In genomic region chr7:155796381-155797261, GRCh38 we compare ENCODE assay signal across 1 cellular context.
TF ChIP-seq lines count a peak whose summit lies in the region.

No MANE protein-coding gene starts in this region.

TF ChIP-seq in HepG2, 621 proteins besides CTCF, POLR2A, EP300 and RAD21 (continued from another document and continues in another):
- TF ChIP-seq ZNF318 (CRISPR knock-in tag; IDR thresholded peaks at IDR 0.05) (no peak), KMT2B (CRISPR knock-in tag; IDR thresholded peaks at IDR 0.05) (no peak), ZNF660 (CRISPR knock-in tag; IDR thresholded peaks at IDR 0.05; ENCODE audit: borderline replicate concordance, low read depth) (no peak), NR0B2 (CRISPR knock-in tag; IDR thresholded peaks at IDR 0.05) (no peak), ZNF646 (CRISPR knock-in tag; IDR thresholded peaks at IDR 0.05) (no peak), ZBTB1 (CRISPR knock-in tag; IDR thresholded peaks at IDR 0.05; ENCODE audit: borderline replicate concordance) (no peak), HNRNPLL (IDR thresholded peaks at IDR 0.05; ENCODE audit: low read depth, low read length, poor library complexity, severe bottlenecking) (no peak), NFIB (CRISPR knock-in tag; IDR thresholded peaks at IDR 0.05; ENCODE audit: borderline replicate concordance) (no peak), JUN (CRISPR knock-in tag; IDR thresholded peaks at IDR 0.05) (no peak), GZF1 (CRISPR knock-in tag; IDR thresholded peaks at IDR 0.05) (no peak), TSC22D2 (CRISPR knock-in tag; IDR thresholded peaks at IDR 0.05; ENCODE audit: borderline replicate concordance) (no peak), GPBP1L1 (CRISPR knock-in tag; IDR thresholded peaks at IDR 0.05) (no peak), HDAC1 (CRISPR knock-in tag; IDR thresholded peaks at IDR 0.05) (0 out of 2 replicates have a peak, but pooled peaks have one; percentile 23), ETV6 (CRISPR knock-in tag; conservative IDR thresholded peaks at IDR 0.05) (no peak), ZNF580 (CRISPR knock-in tag; IDR thresholded peaks at IDR 0.05; ENCODE audit: borderline replicate concordance, low read depth) (no peak), PBX2 (CRISPR knock-in tag; IDR thresholded peaks at IDR 0.05) (no peak), ZNF460 (CRISPR knock-in tag; IDR thresholded peaks at IDR 0.05; ENCODE audit: borderline replicate concordance) (no peak), ERF (CRISPR knock-in tag; IDR thresholded peaks at IDR 0.05) (0 out of 2 replicates have a peak, but pooled peaks have one; percentile 17), ZNF562 (CRISPR knock-in tag; IDR thresholded peaks at IDR 0.05; ENCODE audit: borderline replicate concordance) (no peak), KDM2A (CRISPR knock-in tag; IDR thresholded peaks at IDR 0.05; ENCODE audit: borderline replicate concordance, low read depth) (peak; percentile 50; the same call in 1 of the 2 replicates), REL (CRISPR knock-in tag; conservative IDR thresholded peaks at IDR 0.05) (no peak), YEATS4 (CRISPR knock-in tag; IDR thresholded peaks at IDR 0.05; ENCODE audit: borderline replicate concordance) (0 out of 2 replicates have a peak, but pooled peaks have one; percentile 19), AKAP8 (CRISPR knock-in tag; IDR thresholded peaks at IDR 0.05) (no peak), CENPT (CRISPR knock-in tag; IDR thresholded peaks at IDR 0.05; ENCODE audit: low read depth) (no peak), ZNF713 (CRISPR knock-in tag; IDR thresholded peaks at IDR 0.05) (no peak), SOX6 (IDR thresholded peaks at IDR 0.05) (no peak), SOX6 (CRISPR knock-in tag; IDR thresholded peaks at IDR 0.05) (no peak), HNF4A (CRISPR knock-in tag; IDR thresholded peaks at IDR 0.05) (no peak), TRIM22 (IDR thresholded peaks at IDR 0.05) (no peak), ZNF788 (CRISPR knock-in tag; IDR thresholded peaks at IDR 0.05; ENCODE audit: borderline replicate concordance) (no peak), ZNF30 (CRISPR knock-in tag; IDR thresholded peaks at IDR 0.05) (no peak), ISL2 (CRISPR knock-in tag; IDR thresholded peaks at IDR 0.05) (0 out of 2 replicates have a peak, but pooled peaks have one; percentile 31), ZNF484 (CRISPR knock-in tag; IDR thresholded peaks at IDR 0.05; ENCODE audit: borderline replicate concordance, low read depth) (no peak), KAT7 (CRISPR knock-in tag; IDR thresholded peaks at IDR 0.05; ENCODE audit: borderline replicate concordance) (no peak)
